In genomic region chr7:130333832-130334231, GRCh38 we compare ENCODE assay signal across 36 cellular contexts. TPM values are rescaled to one million over a fixed set of nuclear protein-coding genes. Genes with fewer than 3 reads are reported as not detected.
"Had no signal": no experiment of that assay in that cellular context is flagged by ENCODE, and none has a peak within 500 bp of the region (broad histone marks: within the 10 kb centered on the region; RNA-seq: fewer than 3 reads in every experiment).

No MANE protein-coding gene starts in this region.

- H3K4me3 ChIP-seq: K562, Peyer's patch, SJSA1 had no signal

- H3K27me3 ChIP-seq: body of pancreas, Peyer's patch, SJSA1 had no signal

- H3K4me2 ChIP-seq: SK-N-SH had no signal

- H3K36me3 ChIP-seq: Peyer's patch, SJSA1 had no signal

- H3K36me3 Mint-ChIP-seq: activated CD8-positive, alpha-beta memory T cell treated with anti-CD3 and anti-CD28 coated beads, Interleukin-2, amount 10 ng/mL, durations not matched to agents 7 days and 5 days; activated naive CD8-positive, alpha-beta T cell treated with anti-CD3 and anti-CD28 coated beads for 36 hours; WTC11 had no signal

- DNase-seq: activated CD4-positive, alpha-beta memory T cell treated with anti-CD3 and anti-CD28 coated beads, Interleukin-2, amount 10 ng/mL, durations not matched to agents 7 days and 5 days; activated CD4-positive, alpha-beta T cell treated with anti-CD3 and anti-CD28 coated beads for 48 hours; activated CD8-positive, alpha-beta memory T cell treated with anti-CD3 and anti-CD28 coated beads for 24 hours; activated CD8-positive, alpha-beta memory T cell treated with anti-CD3 and anti-CD28 coated beads, Interleukin-2, amount 10 ng/mL, durations not matched to agents 7 days and 5 days; activated CD8-positive, alpha-beta memory T cell treated with anti-CD3 and anti-CD28 coated beads, Interleukin-2, amount 50 U/mL, for 48 hours; activated effector memory CD4-positive, alpha-beta T cell treated with anti-CD3 and anti-CD28 coated beads, Interleukin-2, amount 50 U/mL, for 16 hours; activated naive CD4-positive, alpha-beta T cell; activated naive CD4-positive, alpha-beta T cell treated with anti-CD3 and anti-CD28 coated beads, Interleukin-2, amount 50 U/mL, for 16 hours; activated naive CD8-positive, alpha-beta T cell treated with anti-CD3 and anti-CD28 coated beads for 36 hours; activated T-cell treated with anti-CD3 and anti-CD28 coated beads, Interleukin-2, amount 50 U/mL, for 48 hours; amygdala; caudate nucleus; NCI-H1105; NCI-H1436; NCI-H1694 treated with DMSO at 0.1 percent for 48 hours; NCI-H2029; NCI-H2171; NCI-H510A; NCI-H526; NCI-H748 treated with DMSO at 0.1 percent for 48 hours; NK-92 treated with Interleukin-12 subunit alpha and Interleukin-12 subunit beta, amount 100 ng/mL, for 24 hours; PC-3; Peyer's patch; RPMI8226; SHP77 treated with DMSO at 0.1 percent for 48 hours; SK-N-SH had no signal

- H3K4me1 Mint-ChIP-seq: activated CD4-positive, alpha-beta memory T cell treated with anti-CD3 and anti-CD28 coated beads, Interleukin-2, amount 10 ng/mL, durations not matched to agents 7 days and 5 days; activated CD8-positive, alpha-beta memory T cell treated with anti-CD3 and anti-CD28 coated beads, Interleukin-2, amount 10 ng/mL, durations not matched to agents 7 days and 5 days had no signal

- ATAC-seq: activated CD4-positive, CD25-positive, alpha-beta regulatory T cell treated with anti-CD3 and anti-CD28 coated beads, Interleukin-2, amount 50 U/mL, for 24 hours; activated CD8-positive, alpha-beta memory T cell treated with anti-CD3 and anti-CD28 coated beads, Interleukin-2, amount 10 ng/mL, durations not matched to agents 7 days and 5 days; K562; PC-3; WTC11 had no signal

- H3K4me1 ChIP-seq: Peyer's patch had no signal

- H3K27ac Mint-ChIP-seq: activated CD4-positive, alpha-beta memory T cell treated with anti-CD3 and anti-CD28 coated beads, Interleukin-2, amount 10 ng/mL, durations not matched to agents 7 days and 5 days; activated CD8-positive, alpha-beta memory T cell treated with anti-CD3 and anti-CD28 coated beads, Interleukin-2, amount 10 ng/mL, durations not matched to agents 7 days and 5 days; activated naive CD8-positive, alpha-beta T cell treated with anti-CD3 and anti-CD28 coated beads for 36 hours; T-helper 1 cell treated with Interleukin-12 subunit alpha and Interleukin-12 subunit beta and Interleukin-4 antibody, amounts not matched to agents 30 μg/mL and 1 μg/mL, for 36 hours; T-helper 2 cell treated with Interferon-gamma antibody and Interleukin-4, amounts not matched to agents 5 μg/mL and 100 μg/mL, for 36 hours; WTC11 had no signal

- H3K9ac ChIP-seq: SK-N-SH had no signal

- H3K4me3 Mint-ChIP-seq: activated CD4-positive, alpha-beta memory T cell treated with anti-CD3 and anti-CD28 coated beads, Interleukin-2, amount 10 ng/mL, durations not matched to agents 7 days and 5 days; activated CD8-positive, alpha-beta memory T cell treated with anti-CD3 and anti-CD28 coated beads, Interleukin-2, amount 10 ng/mL, durations not matched to agents 7 days and 5 days; activated naive CD8-positive, alpha-beta T cell treated with anti-CD3 and anti-CD28 coated beads for 36 hours; T-helper 1 cell treated with Interleukin-12 subunit alpha and Interleukin-12 subunit beta and Interleukin-4 antibody, amounts not matched to agents 30 μg/mL and 1 μg/mL, for 36 hours; T-helper 2 cell treated with Interferon-gamma antibody and Interleukin-4, amounts not matched to agents 5 μg/mL and 100 μg/mL, for 36 hours; WTC11 had no signal

- H3K9me3 Mint-ChIP-seq: activated CD4-positive, alpha-beta memory T cell treated with anti-CD3 and anti-CD28 coated beads, Interleukin-2, amount 10 ng/mL, durations not matched to agents 7 days and 5 days; activated naive CD8-positive, alpha-beta T cell treated with anti-CD3 and anti-CD28 coated beads for 36 hours; T-helper 1 cell treated with Interleukin-12 subunit alpha and Interleukin-12 subunit beta and Interleukin-4 antibody, amounts not matched to agents 30 μg/mL and 1 μg/mL, for 36 hours; T-helper 2 cell treated with Interferon-gamma antibody and Interleukin-4, amounts not matched to agents 5 μg/mL and 100 μg/mL, for 36 hours; WTC11 had no signal

- H3K9me3 ChIP-seq: body of pancreas, Peyer's patch, SJSA1, SK-N-SH had no signal

- H3K27ac ChIP-seq: Peyer's patch, SJSA1 had no signal

- H3K27me3 Mint-ChIP-seq: activated naive CD8-positive, alpha-beta T cell treated with anti-CD3 and anti-CD28 coated beads for 36 hours had no signal

RNA-seq across cellular contexts. Expression of gene CPA5, which starts 10.8 kb away (rescaled TPM):
- total RNA-seq: activated CD4-positive, alpha-beta memory T cell treated with anti-CD3 and anti-CD28 coated beads, Interleukin-2, amount 10 ng/mL, durations not matched to agents 7 days and 5 days; astrocyte; body of pancreas; bronchial epithelial cell; M059J; PC-3; Peyer's patch; WTC11 had no signal

RNA-seq across cellular contexts. Expression of gene CPA4, which starts 40.9 kb away (rescaled TPM):
- total RNA-seq: activated CD4-positive, alpha-beta memory T cell treated with anti-CD3 and anti-CD28 coated beads, Interleukin-2, amount 10 ng/mL, durations not matched to agents 7 days and 5 days; activated CD8-positive, alpha-beta memory T cell treated with anti-CD3 and anti-CD28 coated beads, Interleukin-2, amount 10 ng/mL, durations not matched to agents 7 days and 5 days; activated naive CD8-positive, alpha-beta T cell treated with anti-CD3 and anti-CD28 coated beads for 36 hours; K562; Peyer's patch; WTC11 had no signal
- polyA plus RNA-seq: K562 had no signal

RNA-seq across cellular contexts. Expression of gene CPA1, which starts 46.5 kb away (rescaled TPM):
- total RNA-seq: activated CD4-positive, alpha-beta memory T cell treated with anti-CD3 and anti-CD28 coated beads, Interleukin-2, amount 10 ng/mL, durations not matched to agents 7 days and 5 days; activated CD8-positive, alpha-beta memory T cell treated with anti-CD3 and anti-CD28 coated beads, Interleukin-2, amount 10 ng/mL, durations not matched to agents 7 days and 5 days; activated naive CD8-positive, alpha-beta T cell treated with anti-CD3 and anti-CD28 coated beads for 36 hours; astrocyte; bronchial epithelial cell; M059J; PC-3; Peyer's patch; SJSA1 had no signal
- polyA plus RNA-seq: K562 had no signal
